ENCODE assay signal across 2 cellular contexts in the genomic region with DNA sequence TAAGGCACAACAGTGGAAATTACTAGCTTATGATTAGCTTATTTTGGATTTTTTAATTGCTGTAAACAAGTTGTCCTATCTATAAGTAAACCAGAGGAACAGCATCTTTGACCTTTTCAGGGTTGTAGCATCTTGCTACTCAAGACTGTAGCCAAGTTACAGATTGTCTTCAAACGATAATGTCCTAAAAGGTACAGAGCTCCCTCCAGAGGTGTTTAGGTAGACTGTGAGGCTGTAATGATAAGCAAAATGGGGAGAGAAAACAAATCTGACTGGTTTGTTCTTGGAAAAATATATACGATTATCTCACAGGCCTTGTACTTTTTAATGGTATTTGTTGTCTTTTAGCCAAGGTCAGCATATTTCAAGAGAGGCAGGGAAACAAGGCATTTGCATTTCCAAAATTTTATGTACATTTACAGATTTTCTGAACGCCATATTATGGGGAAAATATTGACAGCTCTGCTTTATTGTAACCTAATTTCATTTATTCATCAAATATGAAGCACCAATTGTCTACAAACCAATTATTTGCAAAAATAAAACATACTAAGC.
TF ChIP-seq lines count a peak whose summit lies in the region.

No MANE protein-coding gene starts in this region.

TF ChIP-seq in HCT116, 20 proteins besides CTCF, POLR2A, EP300 and RAD21:
- TF ChIP-seq JUND (IDR thresholded peaks at IDR 0.05) (no peak), CBX3 (IDR thresholded peaks at IDR 0.05; ENCODE audit: low read depth) (no peak), ZFX (IDR thresholded peaks at IDR 0.05) (no peak), SIN3A (IDR thresholded peaks at IDR 0.05; ENCODE audit: low read depth) (no peak), POLR2AphosphoS5 (IDR thresholded peaks at IDR 0.05; ENCODE audit: low read depth, low read length) (no peak), FOSL1 (IDR thresholded peaks at IDR 0.05; ENCODE audit: low read depth) (no peak), TCF7L2 (IDR thresholded peaks at IDR 0.05; ENCODE audit: borderline replicate concordance, extremely low read depth, insufficient read depth, insufficient read length) (no peak), SRF (IDR thresholded peaks at IDR 0.05; ENCODE audit: low read depth) (no peak)
- TF ChIP-seq, protein P1, sequence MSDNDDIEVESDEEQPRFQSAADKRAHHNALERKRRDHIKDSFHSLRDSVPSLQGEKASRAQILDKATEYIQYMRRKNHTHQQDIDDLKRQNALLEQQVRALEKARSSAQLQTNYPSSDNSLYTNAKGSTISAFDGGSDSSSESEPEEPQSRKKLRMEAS (IDR thresholded peaks at IDR 0.05), result no peak
- TF ChIP-seq, protein P2, sequence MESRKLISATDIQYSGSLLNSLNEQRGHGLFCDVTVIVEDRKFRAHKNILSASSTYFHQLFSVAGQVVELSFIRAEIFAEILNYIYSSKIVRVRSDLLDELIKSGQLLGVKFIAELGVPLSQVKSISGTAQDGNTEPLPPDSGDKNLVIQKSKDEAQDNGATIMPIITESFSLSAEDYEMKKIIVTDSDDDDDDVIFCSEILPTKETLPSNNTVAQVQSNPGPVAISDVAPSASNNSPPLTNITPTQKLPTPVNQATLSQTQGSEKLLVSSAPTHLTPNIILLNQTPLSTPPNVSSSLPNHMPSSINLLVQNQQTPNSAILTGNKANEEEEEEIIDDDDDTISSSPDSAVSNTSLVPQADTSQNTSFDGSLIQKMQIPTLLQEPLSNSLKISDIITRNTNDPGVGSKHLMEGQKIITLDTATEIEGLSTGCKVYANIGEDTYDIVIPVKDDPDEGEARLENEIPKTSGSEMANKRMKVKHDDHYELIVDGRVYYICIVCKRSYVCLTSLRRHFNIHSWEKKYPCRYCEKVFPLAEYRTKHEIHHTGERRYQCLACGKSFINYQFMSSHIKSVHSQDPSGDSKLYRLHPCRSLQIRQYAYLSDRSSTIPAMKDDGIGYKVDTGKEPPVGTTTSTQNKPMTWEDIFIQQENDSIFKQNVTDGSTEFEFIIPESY (IDR thresholded peaks at IDR 0.05; ENCODE audit: extremely low read depth, insufficient replicate concordance, low read length), result no peak
TF ChIP-seq in HCT116: peak in this region for 0.

TF ChIP-seq in H1, 55 proteins besides CTCF, POLR2A, EP300 and RAD21:
- TF ChIP-seq KDM4A (IDR thresholded peaks at IDR 0.05; ENCODE audit: low read depth, low read length, severe bottlenecking) (no peak), POU5F1 (IDR thresholded peaks at IDR 0.05; ENCODE audit: low read depth, low read length) (no peak)
TF ChIP-seq in H1: peak in this region for 0.
